In the genomic region with DNA sequence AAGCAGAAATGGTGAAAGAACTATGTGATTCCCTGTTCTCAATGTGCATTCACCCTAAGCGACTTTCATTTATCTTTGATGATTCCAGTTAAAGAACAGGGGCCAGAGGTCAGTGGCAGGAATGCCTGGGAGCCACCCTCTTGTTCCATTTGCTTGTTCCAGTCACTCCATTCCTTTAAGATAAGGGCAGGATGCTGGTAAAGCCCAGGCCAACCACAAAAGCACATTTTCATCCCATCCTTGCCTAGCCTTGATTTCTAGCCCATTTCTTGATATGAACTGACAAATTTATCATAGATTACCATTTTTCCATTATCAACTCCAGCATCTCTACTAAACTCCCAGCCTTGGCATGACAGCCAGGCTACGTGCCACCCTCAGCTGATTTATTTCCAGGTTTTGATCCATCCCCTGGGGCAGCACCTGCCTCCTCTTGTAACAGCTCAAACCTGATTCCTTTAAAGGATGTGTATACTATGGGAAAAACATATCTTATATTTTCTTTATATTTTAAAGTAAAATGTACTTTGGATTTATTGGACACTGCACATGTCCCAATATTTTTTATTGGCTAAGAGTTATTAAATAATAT, we compare ENCODE assay signal across 1 cellular context.
TF ChIP-seq lines count a peak whose summit lies in the region.

No MANE protein-coding gene starts in this region.

TF ChIP-seq in WTC11, 78 proteins besides CTCF, POLR2A, EP300 and RAD21:
- TF ChIP-seq NR1H2 (CRISPR knock-in tag; IDR thresholded peaks at IDR 0.05) (no peak), HMGA2 (CRISPR knock-in tag; IDR thresholded peaks at IDR 0.05) (no peak)
